Comparison of ENCODE assay signal across 26 cellular contexts in genomic region chr15:91383532-91383931, GRCh38.
"Had no signal": no experiment of that assay in that cellular context is flagged by ENCODE, and none has a peak within 500 bp of the region (broad histone marks: within the 10 kb centered on the region; RNA-seq: fewer than 3 reads in every experiment).

No MANE protein-coding gene starts in this region.

- H3K4me1 ChIP-seq: esophagus squamous epithelium, gastrocnemius medialis, left ventricle myocardium inferior, lower lobe of right lung had no signal

- FAIRE-seq: colon, endometrium, islet of Langerhans, keratinocyte had no signal

- H3K4me1 Mint-ChIP-seq: mesothelial cell of epicardium, naive B cell had no signal

- H3K4me3 ChIP-seq: coronary artery, esophagus squamous epithelium, gastrocnemius medialis, heart right ventricle, left ventricle myocardium inferior, lower lobe of right lung, mucosa of descending colon had no signal

- H3K36me3 Mint-ChIP-seq: mesothelial cell of epicardium, naive B cell had no signal

- H3K4me3 Mint-ChIP-seq: effector memory CD8-positive, alpha-beta T cell; endodermal cell; mesothelial cell of epicardium; naive B cell; naive thymus-derived CD8-positive, alpha-beta T cell had no signal

- H3K9me3 Mint-ChIP-seq: effector memory CD8-positive, alpha-beta T cell had no signal

- H3K27ac ChIP-seq: coronary artery, epithelial cell of prostate, esophagus squamous epithelium, gastrocnemius medialis, heart right ventricle, left ventricle myocardium inferior, lower lobe of right lung had no signal

- H3K27ac Mint-ChIP-seq: effector memory CD8-positive, alpha-beta T cell; endodermal cell; mesothelial cell of epicardium; naive B cell; naive thymus-derived CD8-positive, alpha-beta T cell had no signal

- H3K9me3 ChIP-seq: esophagus squamous epithelium, gastrocnemius medialis, left ventricle myocardium inferior, mucosa of descending colon had no signal

- DNase-seq: effector CD8-positive, alpha-beta T cell; effector memory CD8-positive, alpha-beta T cell; endodermal cell; erythroblast; esophagus squamous epithelium; foreskin fibroblast; gastrocnemius medialis; glutamatergic neuron; head of caudate nucleus; heart right ventricle; hippocampal formation; left cardiac atrium; left ventricle myocardium inferior; lower lobe of right lung; mesenchymal stem cell; mucosa of descending colon; naive B cell; naive thymus-derived CD8-positive, alpha-beta T cell had no signal

- ATAC-seq: effector memory CD8-positive, alpha-beta T cell; esophagus mucosa; gastrocnemius medialis; left cardiac atrium; mucosa of descending colon; naive thymus-derived CD8-positive, alpha-beta T cell had no signal

- H3K27me3 Mint-ChIP-seq: naive thymus-derived CD8-positive, alpha-beta T cell had no signal
